In the genomic region with DNA sequence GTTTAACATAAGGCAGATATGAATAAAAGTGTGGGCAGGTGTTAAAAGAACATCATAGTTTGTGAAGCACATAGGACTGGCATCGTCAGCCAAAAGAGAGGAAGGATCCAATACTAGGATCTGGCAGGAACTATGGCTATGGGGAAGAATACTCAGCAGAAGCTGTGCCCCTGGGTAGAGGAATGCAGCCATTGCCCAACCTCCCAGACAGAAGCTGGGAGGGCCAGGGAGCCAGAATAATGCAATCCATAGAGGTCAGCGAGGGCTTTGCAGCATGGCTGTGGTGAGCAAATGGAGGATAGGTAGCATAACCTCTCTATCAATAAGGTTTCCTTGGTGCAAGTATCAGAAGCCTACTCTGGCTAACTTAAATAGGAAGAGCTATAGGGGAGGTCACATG, we compare ENCODE assay signal across 18 cellular contexts. TPM values are rescaled to one million over a fixed set of nuclear protein-coding genes. Genes with fewer than 3 reads are reported as not detected.
DNase-seq lines count a peak whose midpoint lies in the region; ATAC-seq and TF ChIP-seq lines count a peak whose summit lies in the region.
"Had no signal": no experiment of that assay in that cellular context is flagged by ENCODE, and none has a peak within 500 bp of the region (broad histone marks: within the 10 kb centered on the region; RNA-seq: fewer than 3 reads in every experiment).

No MANE protein-coding gene starts in this region.

- DNase-seq in AG08395 (ENCODE audit: low spot score) (peak; percentile 55), HuH-7.5 (ENCODE audit: low spot score) (peak; percentile 31), fibroblast of gingiva (ENCODE audit: low read depth) (peak; percentile 65), left lung (no peak), esophagus muscularis mucosa (ENCODE audit: extremely low spot score) (no peak)
- DNase-seq in activated T-helper 1 cell treated with anti-CD3 and anti-CD28 coated beads, Interleukin-12 subunit alpha, Interleukin-12 subunit beta, Interleukin-2, Interleukin-4 antibody, amounts not matched to agents 30 ng/mL and 10 ng/mL and 1 ng/mL, durations not matched to agents 14 hours and 24 hours and 36 hours (ENCODE audit: low spot score), result no peak
- DNase-seq: activated T-cell treated with anti-CD3 and anti-CD28 coated beads, Interleukin-2, amount 50 U/mL, for 48 hours; COR-L47; HCEC 1CT; NCI-H1105; NCI-H2227 treated with DMSO at 0.1 percent for 48 hours; SJCRH30; stimulated activated naive CD4-positive, alpha-beta T cell had no signal

- peaks cover 6% of the 10 kb centered on the region for H3K4me1 Mint-ChIP-seq in activated T-helper 1 cell treated with anti-CD3 and anti-CD28 coated beads, Interleukin-12 subunit alpha, Interleukin-12 subunit beta, Interleukin-2, Interleukin-4 antibody, amounts not matched to agents 30 ng/mL and 10 ng/mL and 1 ng/mL, durations not matched to agents 14 hours and 24 hours and 36 hours (ENCODE audit: low read depth)

- H3K9me3 ChIP-seq in left lung (no peaks in the 10 kb centered on the region), esophagus muscularis mucosa (no peaks in the 10 kb centered on the region)
- H3K9me3 ChIP-seq: adrenal gland, SJCRH30 had no signal

- intact Hi-C loops in left lung (cut with DNase I) (no loop called here), esophagus muscularis mucosa (cut with DNase I) (loop anchor here (10.0 kb wide), 1 partner anchor 52 kb away; no protein-coding TSS in a partner anchor)
- intact Hi-C loops in activated T-helper 1 cell treated with anti-CD3 and anti-CD28 coated beads, Interleukin-12 subunit alpha, Interleukin-12 subunit beta, Interleukin-2, Interleukin-4 antibody, amounts not matched to agents 30 ng/mL and 10 ng/mL and 1 ng/mL, durations not matched to agents 14 hours and 24 hours and 36 hours (cut with micrococcal nuclease), result no loop called here

- H3K4me1 ChIP-seq in left lung (peaks cover 0 to 10% of the 10 kb centered on the region in 2 donors), esophagus muscularis mucosa (peaks cover 8 to 17% (median 11%) of the 10 kb centered on the region in 4 donors)
- H3K4me1 ChIP-seq: adrenal gland had no signal

- H3K36me3 ChIP-seq in left lung, result no peaks in the 10 kb centered on the region
- no peaks in the 10 kb centered on the region for H3K36me3 ChIP-seq in esophagus muscularis mucosa
- H3K36me3 ChIP-seq: adrenal gland, SJCRH30 had no signal

- no peak overlapping the region for H3K27ac Mint-ChIP-seq in activated T-helper 1 cell treated with anti-CD3 and anti-CD28 coated beads, Interleukin-12 subunit alpha, Interleukin-12 subunit beta, Interleukin-2, Interleukin-4 antibody, amounts not matched to agents 30 ng/mL and 10 ng/mL and 1 ng/mL, durations not matched to agents 14 hours and 24 hours and 36 hours

- peaks cover 6% of the 10 kb centered on the region for H3K27me3 Mint-ChIP-seq in activated T-helper 1 cell treated with anti-CD3 and anti-CD28 coated beads, Interleukin-12 subunit alpha, Interleukin-12 subunit beta, Interleukin-2, Interleukin-4 antibody, amounts not matched to agents 30 ng/mL and 10 ng/mL and 1 ng/mL, durations not matched to agents 14 hours and 24 hours and 36 hours (ENCODE audit: insufficient read depth)

- no peaks in the 10 kb centered on the region for H3K36me3 Mint-ChIP-seq in activated T-helper 1 cell treated with anti-CD3 and anti-CD28 coated beads, Interleukin-12 subunit alpha, Interleukin-12 subunit beta, Interleukin-2, Interleukin-4 antibody, amounts not matched to agents 30 ng/mL and 10 ng/mL and 1 ng/mL, durations not matched to agents 14 hours and 24 hours and 36 hours (ENCODE audit: low read depth)

- H3K4me3 Mint-ChIP-seq in activated T-helper 1 cell treated with anti-CD3 and anti-CD28 coated beads, Interleukin-12 subunit alpha, Interleukin-12 subunit beta, Interleukin-2, Interleukin-4 antibody, amounts not matched to agents 30 ng/mL and 10 ng/mL and 1 ng/mL, durations not matched to agents 14 hours and 24 hours and 36 hours, result no peak overlapping the region

- TF ChIP-seq POLR2A in esophagus muscularis mucosa (IDR thresholded peaks at IDR 0.05; ENCODE audit: low read depth), result no peak

- no peaks in the 10 kb centered on the region for H3K9me3 Mint-ChIP-seq in activated T-helper 1 cell treated with anti-CD3 and anti-CD28 coated beads, Interleukin-12 subunit alpha, Interleukin-12 subunit beta, Interleukin-2, Interleukin-4 antibody, amounts not matched to agents 30 ng/mL and 10 ng/mL and 1 ng/mL, durations not matched to agents 14 hours and 24 hours and 36 hours

- ATAC-seq in left lung (peak; percentile 78), HG03097 (IDR thresholded peaks at IDR 0.05; ENCODE audit: low FRiP score, unreplicated experiment) (no peak), HG02610 (IDR thresholded peaks at IDR 0.05; ENCODE audit: unreplicated experiment) (no peak)
- ATAC-seq: GM12878 had no signal

- H3K27ac ChIP-seq in left lung, result no peak overlapping the region
- H3K27ac ChIP-seq in esophagus muscularis mucosa (replicated peaks in 1 of 4), result no peak overlapping the region
- H3K27ac ChIP-seq: adrenal gland, SJCRH30 had no signal

- H3K27me3 ChIP-seq in left lung, result no peaks in the 10 kb centered on the region
- H3K27me3 ChIP-seq in esophagus muscularis mucosa, result no peaks in the 10 kb centered on the region
- H3K27me3 ChIP-seq: adrenal gland, SJCRH30 had no signal

- H3K4me3 ChIP-seq in left lung, result no peak overlapping the region
- H3K4me3 ChIP-seq in esophagus muscularis mucosa, result no peak overlapping the region
- H3K4me3 ChIP-seq: adrenal gland, GM12878, SJCRH30, smooth muscle cell had no signal

- 63% methylated on average over 2 of the region's 2 CpGs for WGBS in esophagus muscularis mucosa

- no peak for TF ChIP-seq EP300 in esophagus muscularis mucosa (IDR thresholded peaks at IDR 0.05)

- TF ChIP-seq CTCF in left lung (IDR thresholded peaks at IDR 0.05), result no peak
- TF ChIP-seq CTCF in esophagus muscularis mucosa (IDR thresholded peaks at IDR 0.05), result no peak

RNA-seq across cellular contexts. Expression of gene CSTF3, which starts 11.7 kb away (rescaled TPM):
- total RNA-seq in left lung, result 10 to 100 TPM; 23.5 to 25.2 TPM
- total RNA-seq in esophagus muscularis mucosa, result 10 to 100 TPM in 1 of 4 donors, 1 to 10 TPM in 3; 7.1 to 12.5 (median 9.5) TPM
- total RNA-seq in activated T-helper 1 cell treated with anti-CD3 and anti-CD28 coated beads, Interleukin-12 subunit alpha, Interleukin-12 subunit beta, Interleukin-2, Interleukin-4 antibody, amounts not matched to agents 30 ng/mL and 10 ng/mL and 1 ng/mL, durations not matched to agents 14 hours and 24 hours and 36 hours, result 34.9 and 36.5 TPM in 2 replicates

Comparison
In these comparisons a context has a peak if more than half of its experiments do, and no peak if none do; other contexts are left out.
1. DNase-seq: peak in AG08395 (single experiment), HuH-7.5 (single experiment) and fibroblast of gingiva (single experiment); none in left lung (0 of 2), esophagus muscularis mucosa (single experiment) and activated T-helper 1 cell treated with anti-CD3 and anti-CD28 coated beads, Interleukin-12 subunit alpha, Interleukin-12 subunit beta, Interleukin-2, Interleukin-4 antibody, amounts not matched to agents 30 ng/mL and 10 ng/mL and 1 ng/mL, durations not matched to agents 14 hours and 24 hours and 36 hours (single experiment).